ENCODE assay signal across 23 cellular contexts in the genomic region with DNA sequence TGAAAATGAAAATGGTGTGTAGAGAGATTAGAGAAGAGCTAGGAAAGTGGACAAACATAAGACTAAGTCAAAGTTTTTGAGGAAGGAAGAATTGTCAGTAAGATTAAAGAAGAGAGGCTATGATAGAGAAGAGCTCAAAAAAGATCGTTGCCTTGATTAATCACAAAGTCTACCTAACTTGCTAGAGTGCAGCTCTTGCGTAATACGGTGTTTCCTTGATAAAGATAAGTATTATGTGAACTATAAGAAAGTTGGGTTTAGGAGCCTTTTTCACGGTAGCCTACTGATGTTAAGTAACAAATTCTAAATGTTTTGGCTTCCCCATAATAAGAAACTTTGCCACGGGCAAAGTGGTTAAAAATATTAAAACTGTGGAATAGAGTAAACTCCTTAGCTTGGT.
"Had no signal": no experiment of that assay in that cellular context is flagged by ENCODE, and none has a peak within 500 bp of the region (broad histone marks: within the 10 kb centered on the region; RNA-seq: fewer than 3 reads in every experiment).

No MANE protein-coding gene starts in this region.

- H2AFZ ChIP-seq: hepatocyte had no signal

- H3K4me2 ChIP-seq: hepatocyte had no signal

- H3K9me3 Mint-ChIP-seq: nephron progenitor cell had no signal

- H3K27ac ChIP-seq: gastrocnemius medialis, heart left ventricle, hepatocyte, left lung, prostate gland, right atrium auricular region, sigmoid colon, stomach, thyroid gland, vagina had no signal

- H3K9me3 ChIP-seq: gastrocnemius medialis, left lung, prostate gland, right atrium auricular region, sigmoid colon, thyroid gland, vagina had no signal

- H3K4me1 Mint-ChIP-seq: naive thymus-derived CD8-positive, alpha-beta T cell; stimulated activated effector memory CD8-positive, alpha-beta T cell treated with anti-CD3 and anti-CD28 coated beads, Interleukin-12 subunit alpha, Interleukin-12 subunit beta, amount 100 ng/mL, for 72 hours had no signal

- ATAC-seq: effector memory CD8-positive, alpha-beta T cell; gastrocnemius medialis; heart left ventricle; left cardiac atrium; left lung; naive thymus-derived CD8-positive, alpha-beta T cell; stimulated activated effector memory CD8-positive, alpha-beta T cell treated with anti-CD3 and anti-CD28 coated beads, Interleukin-12 subunit alpha, Interleukin-12 subunit beta, amount 100 ng/mL, for 72 hours had no signal

- H3K4me3 Mint-ChIP-seq: effector memory CD8-positive, alpha-beta T cell; naive thymus-derived CD8-positive, alpha-beta T cell; nephron progenitor cell; stimulated activated effector memory CD8-positive, alpha-beta T cell treated with anti-CD3 and anti-CD28 coated beads, Interleukin-12 subunit alpha, Interleukin-12 subunit beta, amount 100 ng/mL, for 72 hours had no signal

- H3K27ac Mint-ChIP-seq: effector memory CD8-positive, alpha-beta T cell; naive thymus-derived CD8-positive, alpha-beta T cell; nephron progenitor cell; stimulated activated effector memory CD8-positive, alpha-beta T cell treated with anti-CD3 and anti-CD28 coated beads, Interleukin-12 subunit alpha, Interleukin-12 subunit beta, amount 100 ng/mL, for 72 hours had no signal

- H3K4me3 ChIP-seq: gastrocnemius medialis, heart left ventricle, hepatocyte, left lung, prostate gland, right atrium auricular region, sigmoid colon, stomach, thyroid gland, vagina had no signal

- DNase-seq: cortex of kidney; effector memory CD8-positive, alpha-beta T cell; gastrocnemius medialis; heart left ventricle; left cardiac atrium; left lung; naive thymus-derived CD8-positive, alpha-beta T cell; nephron progenitor cell; nucleus accumbens; sigmoid colon; stimulated activated CD4-positive, alpha-beta T cell treated with anti-CD3 and anti-CD28 coated beads, Interleukin-2, amount 100 ng/mL, for 24 hours; stimulated activated CD4-positive, alpha-beta T cell treated with anti-CD3 and anti-CD28 coated beads, Interleukin-4, amount 100 ng/mL, for 24 hours; stimulated activated naive CD4-positive, alpha-beta T cell treated with Interleukin-2 at 50 U/mL for 16 hours; stomach; thyroid gland; trophoblast cell had no signal

- H3K27me3 ChIP-seq: gastrocnemius medialis, heart left ventricle, hepatocyte, left lung, right atrium auricular region, sigmoid colon, stomach, thyroid gland, vagina had no signal

- H3K27me3 Mint-ChIP-seq: effector memory CD8-positive, alpha-beta T cell; naive thymus-derived CD8-positive, alpha-beta T cell had no signal

- FAIRE-seq: endometrium, islet of Langerhans had no signal

- H3K79me2 ChIP-seq: hepatocyte had no signal

- H3K36me3 Mint-ChIP-seq: naive thymus-derived CD8-positive, alpha-beta T cell; stimulated activated effector memory CD8-positive, alpha-beta T cell treated with anti-CD3 and anti-CD28 coated beads, Interleukin-12 subunit alpha, Interleukin-12 subunit beta, amount 100 ng/mL, for 72 hours had no signal

- H3K36me3 ChIP-seq: gastrocnemius medialis, heart left ventricle, left lung, prostate gland, right atrium auricular region, sigmoid colon, stomach, thyroid gland, vagina had no signal

- H3K4me1 ChIP-seq: gastrocnemius medialis, heart left ventricle, left lung, prostate gland, right atrium auricular region, sigmoid colon, stomach, thyroid gland, vagina had no signal
